In the genomic region with DNA sequence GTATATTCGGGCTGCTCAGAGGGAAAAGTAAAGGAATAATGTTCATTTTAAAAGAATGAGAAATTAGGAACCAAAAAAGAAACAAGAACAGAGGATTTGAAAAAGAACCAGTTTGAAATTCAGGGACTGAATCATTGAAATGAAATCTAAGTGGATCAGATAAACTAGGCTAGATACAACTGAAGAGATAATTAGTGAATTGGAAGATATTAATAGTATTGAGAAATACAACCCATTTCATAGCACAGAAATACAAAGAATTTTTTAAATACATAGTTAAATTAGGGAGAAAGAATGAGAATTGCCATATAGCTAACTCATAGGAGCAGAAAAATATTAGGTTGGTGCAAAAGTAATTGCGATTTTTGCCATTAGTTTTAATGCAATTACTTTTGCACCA, we compare ENCODE assay signal across 16 cellular contexts.
DNase-seq lines count a peak whose midpoint lies in the region; ATAC-seq and TF ChIP-seq lines count a peak whose summit lies in the region.
"Had no signal": no experiment of that assay in that cellular context is flagged by ENCODE, and none has a peak within 500 bp of the region (broad histone marks: within the 10 kb centered on the region; RNA-seq: fewer than 3 reads in every experiment).

No MANE protein-coding gene starts in this region.

- H3K27ac Mint-ChIP-seq in activated naive CD4-positive, alpha-beta T cell treated with anti-CD3 and anti-CD28 coated beads for 36 hours, result peak overlapping the region; percentile 31
- peak overlapping the region; percentile 50 for H3K27ac Mint-ChIP-seq in CD4-positive, alpha-beta T cell
- peak overlapping the region; percentile 34 for H3K27ac Mint-ChIP-seq in CD8-positive, alpha-beta T cell
- peak overlapping the region; percentile 11 for H3K27ac Mint-ChIP-seq in central memory CD8-positive, alpha-beta T cell (ENCODE audit: low read depth)
- H3K27ac Mint-ChIP-seq: GM23338 had no signal

- ATAC-seq in CD4-positive, alpha-beta T cell (ENCODE audit: poor library complexity), result no peak
- no peak for ATAC-seq in CD8-positive, alpha-beta T cell
- no peak for ATAC-seq in central memory CD8-positive, alpha-beta T cell (replicated peaks; ENCODE audit: extremely low read depth, poor library complexity, severe bottlenecking)
- ATAC-seq: GM23338 had no signal

- POLR2A ChIA-PET in CD4-positive, alpha-beta T cell (lab: Charles Lee), result no interaction called here
- POLR2A ChIA-PET in CD8-positive, alpha-beta T cell (lab: Charles Lee), result interaction anchor here (0.6 kb wide), 1 partner anchor 1098 kb away, joined by 4 read pairs; no protein-coding TSS in a partner anchor

- TF ChIP-seq CTCF in CD4-positive, alpha-beta T cell (IDR thresholded peaks at IDR 0.05), result no peak
- no peak for TF ChIP-seq CTCF in CD8-positive, alpha-beta T cell (IDR thresholded peaks at IDR 0.05)

- no peaks in the 10 kb centered on the region for H3K9me3 ChIP-seq in CD4-positive, alpha-beta T cell (ENCODE audit: control insufficient read depth, low read length)
- no peaks in the 10 kb centered on the region for H3K9me3 ChIP-seq in CD8-positive, alpha-beta T cell (ENCODE audit: low read length)
- H3K9me3 ChIP-seq: HAP-1 had no signal

- H3K36me3 Mint-ChIP-seq in activated naive CD4-positive, alpha-beta T cell treated with anti-CD3 and anti-CD28 coated beads for 36 hours (ENCODE audit: low read depth), result no peaks in the 10 kb centered on the region
- peaks cover 17% of the 10 kb centered on the region for H3K36me3 Mint-ChIP-seq in CD4-positive, alpha-beta T cell (ENCODE audit: low read depth)
- H3K36me3 Mint-ChIP-seq in CD8-positive, alpha-beta T cell, result peaks cover 28% of the 10 kb centered on the region
- H3K36me3 Mint-ChIP-seq in central memory CD8-positive, alpha-beta T cell (ENCODE audit: insufficient read depth), result peaks cover 16% of the 10 kb centered on the region

- H3K27me3 Mint-ChIP-seq in activated naive CD4-positive, alpha-beta T cell treated with anti-CD3 and anti-CD28 coated beads for 36 hours (ENCODE audit: low read depth), result no peaks in the 10 kb centered on the region
- H3K27me3 Mint-ChIP-seq in CD4-positive, alpha-beta T cell, result no peaks in the 10 kb centered on the region
- no peaks in the 10 kb centered on the region for H3K27me3 Mint-ChIP-seq in CD8-positive, alpha-beta T cell (ENCODE audit: low read depth)
- H3K27me3 Mint-ChIP-seq in central memory CD8-positive, alpha-beta T cell, result no peaks in the 10 kb centered on the region

- no peak for DNase-seq in activated naive CD4-positive, alpha-beta T cell treated with anti-CD3 and anti-CD28 coated beads for 36 hours
- DNase-seq in activated naive CD4-positive, alpha-beta T cell treated with anti-CD3 and anti-CD28 coated beads, Interleukin-2, amount 50 U/mL, for 16 hours, result no peak
- no peak for DNase-seq in CD4-positive, alpha-beta T cell
- DNase-seq in CD8-positive, alpha-beta T cell, result no peak
- DNase-seq in central memory CD8-positive, alpha-beta T cell (ENCODE audit: low spot score in 2 of 2), result no peak
- DNase-seq in stimulated activated CD4-positive, alpha-beta T cell treated with anti-CD3 and anti-CD28 coated beads, Interleukin-4, amount 100 ng/mL, for 1 hour, result no peak
- no peak for DNase-seq in GOT3 (lab: John Stamatoyannopoulos, UW)
- no peak for DNase-seq in SIG-M5 treated with dmso at 0.1 percent for 504 hours (lab: John Stamatoyannopoulos, UW; ENCODE audit: unreplicated experiment)
- DNase-seq: C1 segment of cervical spinal cord; CD8-positive, alpha-beta memory T cell; DMS 273 treated with DMSO at 0.1 percent for 48 hours; DMS79; EL; GDM1 had no signal

- H3K36me3 ChIP-seq in CD8-positive, alpha-beta T cell (ENCODE audit: insufficient read depth, low read length), result peaks cover 7% of the 10 kb centered on the region
- H3K36me3 ChIP-seq: HAP-1 had no signal

- no peaks in the 10 kb centered on the region for H3K9me3 Mint-ChIP-seq in activated naive CD4-positive, alpha-beta T cell treated with anti-CD3 and anti-CD28 coated beads for 36 hours
- H3K9me3 Mint-ChIP-seq in CD4-positive, alpha-beta T cell, result no peaks in the 10 kb centered on the region
- H3K9me3 Mint-ChIP-seq in CD8-positive, alpha-beta T cell, result no peaks in the 10 kb centered on the region
- no peaks in the 10 kb centered on the region for H3K9me3 Mint-ChIP-seq in central memory CD8-positive, alpha-beta T cell
- H3K9me3 Mint-ChIP-seq: CD8-positive, alpha-beta memory T cell had no signal

- intact Hi-C loops in activated naive CD4-positive, alpha-beta T cell treated with anti-CD3 and anti-CD28 coated beads for 36 hours (cut with micrococcal nuclease), result no loop called here
- intact Hi-C loops in CD4-positive, alpha-beta T cell (cut with DNase I, micrococcal nuclease), result loop anchor here (5.0 kb wide), 1 partner anchor 123 kb away; no protein-coding TSS in a partner anchor
- intact Hi-C loops in CD8-positive, alpha-beta T cell (cut with DNase I, micrococcal nuclease), result loop anchor here in 1 of 2 experiments (5.0 kb wide), 1 partner anchor 118 kb away; no protein-coding TSS in a partner anchor

- H3K4me1 Mint-ChIP-seq in activated naive CD4-positive, alpha-beta T cell treated with anti-CD3 and anti-CD28 coated beads for 36 hours (ENCODE audit: low read depth), result peaks cover 9% of the 10 kb centered on the region
- H3K4me1 Mint-ChIP-seq in CD4-positive, alpha-beta T cell (ENCODE audit: low read depth), result peaks cover 22% of the 10 kb centered on the region
- H3K4me1 Mint-ChIP-seq in CD8-positive, alpha-beta T cell (ENCODE audit: low read depth), result peaks cover 34% of the 10 kb centered on the region
- H3K4me1 Mint-ChIP-seq in central memory CD8-positive, alpha-beta T cell, result peaks cover 37% of the 10 kb centered on the region

- no peak overlapping the region for H3K4me3 ChIP-seq in CD8-positive, alpha-beta T cell (ENCODE audit: low read depth, low read length)
- H3K4me3 ChIP-seq: GM23338, HAP-1 had no signal

- H3K4me1 ChIP-seq in CD8-positive, alpha-beta T cell (ENCODE audit: insufficient read depth, low read length), result no peaks in the 10 kb centered on the region
- H3K4me1 ChIP-seq: HAP-1 had no signal

- H3K4me3 Mint-ChIP-seq in activated naive CD4-positive, alpha-beta T cell treated with anti-CD3 and anti-CD28 coated beads for 36 hours, result no peak overlapping the region
- no peak overlapping the region for H3K4me3 Mint-ChIP-seq in CD4-positive, alpha-beta T cell
- H3K4me3 Mint-ChIP-seq in CD8-positive, alpha-beta T cell, result no peak overlapping the region
- H3K4me3 Mint-ChIP-seq in central memory CD8-positive, alpha-beta T cell, result no peak overlapping the region
- H3K4me3 Mint-ChIP-seq: CD8-positive, alpha-beta memory T cell; GM23338 had no signal

- H3K27me3 ChIP-seq in CD4-positive, alpha-beta T cell (ENCODE audit: control insufficient read depth, insufficient read depth, low read length), result no peaks in the 10 kb centered on the region
- H3K27me3 ChIP-seq in CD8-positive, alpha-beta T cell (ENCODE audit: insufficient read depth, low read length), result no peaks in the 10 kb centered on the region

- CTCF ChIA-PET in activated naive CD4-positive, alpha-beta T cell treated with anti-CD3 and anti-CD28 coated beads for 36 hours (lab: Charles Lee), result interaction anchor here (0.7 to 5.4 kb wide), 2 partner anchors 219 to 222 kb away, joined by 3 to 38 read pairs; partner anchors contain the start of gene PITPNC1
- CTCF ChIA-PET in CD4-positive, alpha-beta T cell (lab: Charles Lee), result interaction anchor here (0.9 to 3.7 kb wide), 3 partner anchors 221 to 226 kb away, joined by 3 to 26 read pairs (median 3); no protein-coding TSS in a partner anchor
- CTCF ChIA-PET in CD8-positive, alpha-beta T cell (lab: Charles Lee), result interaction anchor here (1.6 kb wide), 1 partner anchor 221 kb away, joined by 3 read pairs; no protein-coding TSS in a partner anchor

- no peak overlapping the region for H3K27ac ChIP-seq in CD4-positive, alpha-beta T cell (ENCODE audit: low read depth, low read length)
- no peak overlapping the region for H3K27ac ChIP-seq in CD8-positive, alpha-beta T cell (ENCODE audit: low read depth, low read length)
